8 cellular contexts compared by ENCODE assay signal in genomic region chr4:4289575-4289929, GRCh38. TPM values are rescaled to one million over a fixed set of nuclear protein-coding genes. Genes with fewer than 3 reads are reported as not detected.
DNase-seq lines count a peak whose midpoint lies in the region; ATAC-seq, FAIRE-seq and TF ChIP-seq lines count a peak whose summit lies in the region.

No MANE protein-coding gene starts in this region.

- peak overlapping the region; percentile 99 for H3K9ac ChIP-seq in OCI-LY1 (ENCODE audit: low read length)

- peak; percentile 11 for ATAC-seq in GM21786 (IDR thresholded peaks at IDR 0.05; ENCODE audit: unreplicated experiment)
- peak; percentile 4 to 9 (median 7) for ATAC-seq in pancreas

- TF ChIP-seq CTCF in OCI-LY1 (IDR thresholded peaks at IDR 0.05; ENCODE audit: low read length) (no peak), epithelial cell of proximal tubule (conservative IDR thresholded peaks at IDR 0.05; ENCODE audit: low read depth, low read length) (no peak), pancreas (IDR thresholded peaks at IDR 0.05) (no peak)

- H3K27ac ChIP-seq in OCI-LY1 (ENCODE audit: low read depth, low read length, poor library complexity, severe bottlenecking) = no peak overlapping the region
- H3K27ac ChIP-seq in pancreas = peak overlapping the region; percentile 64 to 83 (median 82)

- H3K36me3 ChIP-seq in OCI-LY1 (ENCODE audit: insufficient read depth, low read length) (peaks cover 23% of the 10 kb centered on the region), pancreas (peaks cover 0 to 3% (median 0%) of the 10 kb centered on the region in 3 donors)

- intact Hi-C loops in pancreas (cut with DNase I) = no loop called here

- no peaks in the 10 kb centered on the region for H4K20me1 ChIP-seq in OCI-LY1 (ENCODE audit: insufficient read depth, low read length)

- no peak overlapping the region for H2AFZ ChIP-seq in OCI-LY1 (ENCODE audit: low read length)

- H3K4me3 ChIP-seq in GM08714 (ENCODE audit: low read length) = peak overlapping the region; percentile 90
- peak overlapping the region; percentile 100 for H3K4me3 ChIP-seq in OCI-LY1 (ENCODE audit: low read depth, low read length, poor library complexity, severe bottlenecking)
- H3K4me3 ChIP-seq in epithelial cell of proximal tubule (ENCODE audit: low read depth, low read length) = peak overlapping the region; percentile 90
- H3K4me3 ChIP-seq in pancreas = peak overlapping the region; percentile 53 to 96 (median 82)

- H3K9me3 ChIP-seq in OCI-LY1 (ENCODE audit: low read length) (no peaks in the 10 kb centered on the region), pancreas (no peaks in the 10 kb centered on the region)

- H3K4me1 ChIP-seq in OCI-LY1 (ENCODE audit: insufficient read depth, low read length, severe bottlenecking) (peaks cover 34% of the 10 kb centered on the region), pancreas (peaks cover 9 to 15% (median 12%) of the 10 kb centered on the region in 3 donors)

- H3K79me2 ChIP-seq in OCI-LY1 (ENCODE audit: insufficient read depth, low read length) = peaks cover 22% of the 10 kb centered on the region

- H3K27me3 ChIP-seq in OCI-LY1 (ENCODE audit: insufficient read depth, low read length) (no peaks in the 10 kb centered on the region), pancreas (no peaks in the 10 kb centered on the region)

- DNase-seq in epithelial cell of proximal tubule (ENCODE audit: low read depth) (no peak), pancreas (no peak), amygdala (lab: John Stamatoyannopoulos, UW) (no peak), NCI-H2081 (lab: John Stamatoyannopoulos, UW) (no peak), NCI-H2196 treated with DMSO at 0.1 percent for 48 hours (lab: John Stamatoyannopoulos, UW; ENCODE audit: unreplicated experiment) (no peak)

- H3K9me2 ChIP-seq in OCI-LY1 (ENCODE audit: low read depth, low read length) = no peaks in the 10 kb centered on the region

- H3F3A ChIP-seq in OCI-LY1 (ENCODE audit: insufficient read depth, low read length) = no peaks in the 10 kb centered on the region

- FAIRE-seq in pancreas (lab: Jason Lieb, UNC) = no peak

- peak overlapping the region; percentile 97 for H3K4me2 ChIP-seq in OCI-LY1 (ENCODE audit: low read length)

- WGBS in pancreas, 2 donors = 0 to 3% methylated on average over 9 to 10 of the region's 10 CpGs

RNA-seq across cellular contexts. Expression of gene LYAR, which starts 0.4 kb away (rescaled TPM):
- total RNA-seq in epithelial cell of proximal tubule (35.1 and 51.6 TPM in 2 replicates), pancreas (1 to 10 TPM; 1.5 to 6.3 (median 3.9) TPM)
- polyA plus RNA-seq in pancreas = 1 to 10 TPM; 5.2 to 6.6 TPM

RNA-seq across cellular contexts. Expression of gene ZBTB49, which starts 0.5 kb away (rescaled TPM):
- total RNA-seq in epithelial cell of proximal tubule (1.2 and 3.6 TPM in 2 replicates), pancreas (1 to 10 TPM; 1.5 to 3.7 (median 3.4) TPM)
- polyA plus RNA-seq in pancreas = 1 to 10 TPM; 2.3 to 3.9 TPM

RNA-seq across cellular contexts. Expression of gene TMEM128, which starts 41.5 kb away (rescaled TPM):
- total RNA-seq in epithelial cell of proximal tubule = 20.8 and 32.8 TPM in 2 replicates
- 10 to 100 TPM in 2 of 6 donors, 1 to 10 TPM in 4; 6.5 to 10.9 (median 8.2) TPM for total RNA-seq in pancreas
- polyA plus RNA-seq in pancreas = 10 to 100 TPM in 1 of 2 donors, 1 to 10 TPM in 1; 8.7 to 23.3 TPM
